8 cellular contexts compared by ENCODE assay signal in the genomic region with DNA sequence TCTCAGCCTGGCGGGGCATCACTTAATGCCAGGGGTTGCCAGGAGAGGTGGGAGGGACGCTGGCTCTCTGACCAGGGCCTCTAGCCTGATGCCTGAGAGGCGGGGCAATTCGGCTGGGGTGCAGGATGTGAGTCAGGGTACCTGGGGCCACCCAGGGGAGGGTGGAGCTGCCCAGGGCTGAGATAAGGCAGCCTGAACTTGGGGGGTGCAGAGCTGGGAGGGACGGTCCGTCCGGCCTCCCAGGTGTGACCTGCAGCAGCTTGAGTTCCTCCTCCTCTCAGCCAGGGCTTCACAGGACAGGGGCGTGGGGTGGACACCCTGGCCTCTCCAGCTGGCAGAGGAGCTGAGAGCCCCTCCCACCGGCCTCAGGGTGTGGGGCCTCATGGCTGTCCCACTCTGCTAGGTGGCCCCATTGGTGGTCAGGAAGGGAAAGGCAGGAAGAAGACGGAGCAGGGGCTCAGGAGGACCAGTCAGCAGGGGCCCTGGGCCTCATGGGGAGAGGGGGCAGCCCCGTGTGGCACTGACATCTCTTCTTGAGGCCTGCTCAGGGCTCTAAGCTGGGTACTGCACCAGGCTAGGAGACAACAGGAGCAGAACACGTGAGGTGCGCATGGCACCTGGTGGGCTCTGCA. TPM values are rescaled to one million over a fixed set of nuclear protein-coding genes. Genes with fewer than 3 reads are reported as not detected.
DNase-seq lines count a peak whose midpoint lies in the region; FAIRE-seq and TF ChIP-seq lines count a peak whose summit lies in the region.

No MANE protein-coding gene starts in this region.

- in situ Hi-C loops in astrocyte of the cerebellum (cut with HindIII; ENCODE audit: low sequenced_read_pairs): no loop called here

- H3K9ac ChIP-seq in OCI-LY1 (ENCODE audit: low read length): peak overlapping the region; percentile 80; the same call in 1 of the 2 replicates
- H3K9ac ChIP-seq in mucosa of stomach (ENCODE audit: low read length): peak overlapping the region; percentile 83

- H3K4me1 Mint-ChIP-seq in CD4-positive, alpha-beta memory T cell: peaks cover 17 to 43% (median 23%) of the 10 kb centered on the region in 4 donors
- H3K4me1 Mint-ChIP-seq in endothelial cell (ENCODE audit: unreplicated experiment): peaks cover 20% of the 10 kb centered on the region

- no peaks in the 10 kb centered on the region for H3K9me2 ChIP-seq in OCI-LY1 (ENCODE audit: low read depth, low read length)

- CTCF ChIA-PET in CD4-positive, alpha-beta memory T cell (lab: Charles Lee; ENCODE audit: partially characterized antibody): interaction anchor here (1.6 to 4.4 kb wide), 2 partner anchors 40 to 151 kb away, joined by 3 to 24 read pairs; partner anchors contain the start of genes FERMT3, PRDX5 and TRMT112

- peak overlapping the region in 5 of 7 donors; percentile 21 to 72 (median 57) for H3K27ac Mint-ChIP-seq in CD4-positive, alpha-beta memory T cell
- no peak overlapping the region for H3K27ac Mint-ChIP-seq in endothelial cell (ENCODE audit: unreplicated experiment)

- H3K4me2 ChIP-seq in OCI-LY1 (ENCODE audit: low read length): peak overlapping the region; percentile 88

- intact Hi-C loops in CD4-positive, alpha-beta memory T cell (cut with micrococcal nuclease): loop anchor here (5.0 kb wide), 1 partner anchor 41 kb away; the partner anchor contains the start of genes PRDX5 and TRMT112

- peak overlapping the region; percentile 52 to 84 (median 67) for H3K4me3 Mint-ChIP-seq in CD4-positive, alpha-beta memory T cell
- no peak overlapping the region for H3K4me3 Mint-ChIP-seq in endothelial cell (ENCODE audit: unreplicated experiment)

- H3K36me3 ChIP-seq in CD4-positive, alpha-beta memory T cell (ENCODE audit: insufficient read depth, low read length): peaks cover 9% of the 10 kb centered on the region
- peaks cover 36% of the 10 kb centered on the region; the same call in 1 of the 2 replicates for H3K36me3 ChIP-seq in OCI-LY1 (ENCODE audit: insufficient read depth, low read length)
- H3K36me3 ChIP-seq in mucosa of stomach (ENCODE audit: control insufficient read depth, insufficient read depth, low read length): peaks cover 13% of the 10 kb centered on the region

- H3K27ac ChIP-seq in CD4-positive, alpha-beta memory T cell (ENCODE audit: low read depth, low read length): peak overlapping the region; percentile 62
- peak overlapping the region; percentile 36 for H3K27ac ChIP-seq in OCI-LY1 (ENCODE audit: low read depth, low read length, poor library complexity, severe bottlenecking)

- peaks cover 30% of the 10 kb centered on the region for H3K4me1 ChIP-seq in CD4-positive, alpha-beta memory T cell (ENCODE audit: insufficient read depth, low read length)
- H3K4me1 ChIP-seq in OCI-LY1 (ENCODE audit: insufficient read depth, low read length, severe bottlenecking) (peaks cover 26% of the 10 kb centered on the region), mucosa of stomach (ENCODE audit: control insufficient read depth, insufficient read depth, low read length) (peaks cover 59% of the 10 kb centered on the region)

- H3K79me2 ChIP-seq in OCI-LY1 (ENCODE audit: insufficient read depth, low read length): no peaks in the 10 kb centered on the region

- peak in 1 of 5 donors; percentile 12 for DNase-seq in CD4-positive, alpha-beta memory T cell
- no peak for DNase-seq in astrocyte of the cerebellum (ENCODE audit: low read depth)
- peak; percentile 73 for DNase-seq in urothelium cell line (ENCODE audit: low spot score)
- DNase-seq in endothelial cell (ENCODE audit: low spot score): no peak
- DNase-seq in NCI-H1436 treated with DMSO at 0.1 percent for 48 hours (lab: John Stamatoyannopoulos, UW): no peak
- no peak for DNase-seq in NCI-H1694 (lab: John Stamatoyannopoulos, UW)

- H4K20me1 ChIP-seq in OCI-LY1 (ENCODE audit: insufficient read depth, low read length): no peaks in the 10 kb centered on the region

- no peaks in the 10 kb centered on the region for H3K27me3 Mint-ChIP-seq in CD4-positive, alpha-beta memory T cell
- peaks cover 10% of the 10 kb centered on the region for H3K27me3 Mint-ChIP-seq in endothelial cell (ENCODE audit: unreplicated experiment)

- H3K4me3 ChIP-seq in CD4-positive, alpha-beta memory T cell (ENCODE audit: low read length in 2 of 2): peak overlapping the region in 1 of 2 donors; percentile 53
- H3K4me3 ChIP-seq in OCI-LY1 (ENCODE audit: low read depth, low read length, poor library complexity, severe bottlenecking): peak overlapping the region; percentile 71
- H3K4me3 ChIP-seq in astrocyte of the cerebellum (ENCODE audit: low read depth, low read length): peak overlapping the region; percentile 82
- H3K4me3 ChIP-seq in mucosa of stomach (ENCODE audit: low read length): peak overlapping the region; percentile 51

- no peaks in the 10 kb centered on the region for H3K9me3 ChIP-seq in CD4-positive, alpha-beta memory T cell (ENCODE audit: control insufficient read depth in 1 of 2, low read length in 2 of 2)
- H3K9me3 ChIP-seq in OCI-LY1 (ENCODE audit: low read length) (no peaks in the 10 kb centered on the region), mucosa of stomach (ENCODE audit: control insufficient read depth, low read length) (no peaks in the 10 kb centered on the region)

- H3K27me3 ChIP-seq in CD4-positive, alpha-beta memory T cell (ENCODE audit: insufficient read depth, low read length): no peaks in the 10 kb centered on the region
- H3K27me3 ChIP-seq in OCI-LY1 (ENCODE audit: insufficient read depth, low read length): no peaks in the 10 kb centered on the region
- H3K27me3 ChIP-seq in mucosa of stomach (ENCODE audit: control insufficient read depth, insufficient read depth, low read length): no peaks in the 10 kb centered on the region

- H3F3A ChIP-seq in OCI-LY1 (ENCODE audit: insufficient read depth, low read length): no peaks in the 10 kb centered on the region

- TF ChIP-seq CTCF in OCI-LY1 (IDR thresholded peaks at IDR 0.05; ENCODE audit: low read length): no peak
- TF ChIP-seq CTCF in astrocyte of the cerebellum (IDR thresholded peaks at IDR 0.05; ENCODE audit: low read depth, low read length, missing control alignments): no peak
- no peak for TF ChIP-seq CTCF in endothelial cell (IDR thresholded peaks at IDR 0.05; ENCODE audit: unreplicated experiment)

- no peak for FAIRE-seq in urothelium cell line (lab: Jason Lieb, UNC)

- POLR2A ChIA-PET in CD4-positive, alpha-beta memory T cell (lab: Charles Lee; ENCODE audit: partially characterized antibody): interaction anchor here (5.0 to 7.7 kb wide), 2 partner anchors 17 to 41 kb away, joined by 38 to 69 read pairs; partner anchors contain the start of genes CCDC88B, PRDX5 and TRMT112

- H2AFZ ChIP-seq in OCI-LY1 (ENCODE audit: low read length): no peak overlapping the region

- H3K36me3 Mint-ChIP-seq in CD4-positive, alpha-beta memory T cell: peaks cover 10 to 29% of the 10 kb centered on the region in 2 donors
- H3K36me3 Mint-ChIP-seq in endothelial cell (ENCODE audit: low read depth, unreplicated experiment): peaks cover 10% of the 10 kb centered on the region

- no peaks in the 10 kb centered on the region for H3K9me3 Mint-ChIP-seq in CD4-positive, alpha-beta memory T cell
- H3K9me3 Mint-ChIP-seq in endothelial cell (ENCODE audit: unreplicated experiment): no peaks in the 10 kb centered on the region

RNA-seq across cellular contexts. Expression of gene RPS6KA4, which starts 0.9 kb away (rescaled TPM):
- total RNA-seq in CD4-positive, alpha-beta memory T cell: 10 to 100 TPM; 33.9 to 38.7 TPM
- 10 to 100 TPM in 1 of 2 donors, 1 to 10 TPM in 1; 6.7 to 12.5 TPM for polyA plus RNA-seq in CD4-positive, alpha-beta memory T cell
- 37.5 TPM for total RNA-seq in endothelial cell (ENCODE audit: unreplicated experiment)

RNA-seq across cellular contexts. Expression of gene CCDC88B, which starts 18.0 kb away (rescaled TPM):
- total RNA-seq in CD4-positive, alpha-beta memory T cell: 10 to 100 TPM; 68.3 to 73.0 TPM
- polyA plus RNA-seq in CD4-positive, alpha-beta memory T cell: 10 to 100 TPM in 1 of 2 donors, 1 to 10 TPM in 1; 6.8 to 39.5 TPM
- 8.3 TPM for total RNA-seq in endothelial cell (ENCODE audit: unreplicated experiment)

RNA-seq across cellular contexts. Expression of gene PRDX5, which starts 40.1 kb away (rescaled TPM):
- total RNA-seq in CD4-positive, alpha-beta memory T cell: 10 to 100 TPM; 57.6 to 58.7 TPM
- 100 to 1,000 TPM; 164 to 251 TPM for polyA plus RNA-seq in CD4-positive, alpha-beta memory T cell
- 264 TPM for total RNA-seq in endothelial cell (ENCODE audit: unreplicated experiment)

RNA-seq across cellular contexts. Expression of gene TRMT112, which starts 40.7 kb away (rescaled TPM):
- total RNA-seq in CD4-positive, alpha-beta memory T cell: 100 to 1,000 TPM; 171 to 174 TPM
- 100 to 1,000 TPM; 413 to 516 TPM for polyA plus RNA-seq in CD4-positive, alpha-beta memory T cell
- total RNA-seq in endothelial cell (ENCODE audit: unreplicated experiment): 138 TPM

RNA-seq across cellular contexts. Expression of gene ESRRA, which starts 52.7 kb away (rescaled TPM):
- 10 to 100 TPM; 29.5 to 31.9 TPM for total RNA-seq in CD4-positive, alpha-beta memory T cell
- 10 to 100 TPM in 1 of 2 donors, 1 to 10 TPM in 1; 4.4 to 12.4 TPM for polyA plus RNA-seq in CD4-positive, alpha-beta memory T cell
- 42.3 TPM for total RNA-seq in endothelial cell (ENCODE audit: unreplicated experiment)
